In genomic region chr1:229342902-229343587, GRCh38 we compare ENCODE assay signal across 9 cellular contexts. TPM values are rescaled to one million over a fixed set of nuclear protein-coding genes. Genes with fewer than 3 reads are reported as not detected.
DNase-seq lines count a peak whose midpoint lies in the region; ATAC-seq, FAIRE-seq and TF ChIP-seq lines count a peak whose summit lies in the region.
"Had no signal": no experiment of that assay in that cellular context is flagged by ENCODE, and none has a peak within 500 bp of the region (broad histone marks: within the 10 kb centered on the region; RNA-seq: fewer than 3 reads in every experiment).

A gene with protein sequence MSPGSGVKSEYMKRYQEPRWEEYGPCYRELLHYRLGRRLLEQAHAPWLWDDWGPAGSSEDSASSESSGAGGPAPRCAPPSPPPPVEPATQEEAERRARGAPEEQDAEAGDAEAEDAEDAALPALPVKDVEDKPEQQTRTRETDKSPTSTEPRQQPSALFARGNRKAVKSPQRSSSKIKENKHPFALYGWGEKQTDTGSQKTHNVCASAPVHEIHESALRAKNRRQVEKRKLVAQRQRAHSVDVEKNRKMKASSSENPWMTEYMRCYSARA (minus strand): TSS chr1:229343047. CDS start chr1:229342465, 582 bp downstream.

- peak within 1 kb of the TSS; percentile 72 for H3K9ac ChIP-seq in SK-N-SH

- H3K4me1 ChIP-seq in SK-N-SH (ENCODE audit: control insufficient read depth in 1 of 2, insufficient read depth in 2 of 2, low read depth in 1 of 2, low read length in 1 of 2) (peaks cover 5 to 12% of the 10 kb centered on the region in 2 experiments; a peak in 3 of 4 replicates), right atrium auricular region (peaks cover 0 to 17% of the 10 kb centered on the region in 2 donors), psoas muscle (peaks cover 8% of the 10 kb centered on the region)

- H3K27me3 ChIP-seq in SK-N-SH (ENCODE audit: insufficient read depth), result peaks cover 8% of the 10 kb centered on the region; the same call in 1 of the 2 replicates
- no peaks in the 10 kb centered on the region for H3K27me3 ChIP-seq in right atrium auricular region
- H3K27me3 ChIP-seq in psoas muscle (ENCODE audit: insufficient read depth in 3 of 3, low read length in 2 of 3), result no peaks in the 10 kb centered on the region

- CTCF ChIA-PET in SK-N-SH (lab: Yijun Ruan, JAX), result interaction anchor here (1.0 kb wide), 1 partner anchor 45 kb away, joined by 4 read pairs; no protein-coding TSS in a partner anchor

- DNase-seq in D721Med (ENCODE audit: insufficient read length, low spot score) (peak; percentile 47), SK-N-SH (no peak), amygdala (lab: John Stamatoyannopoulos, UW) (peak in 43 of 56 donors; percentile 19 to 81 (median 64)), right atrium auricular region (ENCODE audit: low spot score) (no peak), psoas muscle (peak; percentile 54 to 70), NCI-H526 treated with DMSO at 0.1 percent for 48 hours (lab: John Stamatoyannopoulos, UW) (no peak)

- H3K9me3 ChIP-seq in SK-N-SH (no peaks in the 10 kb centered on the region), right atrium auricular region (no peaks in the 10 kb centered on the region), psoas muscle (no peaks in the 10 kb centered on the region)

- H3K27ac ChIP-seq in SK-N-SH (ENCODE audit: low read depth in 2 of 2, low read length in 1 of 2), result peak within 1 kb of the TSS; percentile 56 to 86; a peak in 3 of 4 replicates
- H3K27ac ChIP-seq in right atrium auricular region, result peak within 1 kb of the TSS; percentile 91 to 92
- peak within 1 kb of the TSS; percentile 87 for H3K27ac ChIP-seq in psoas muscle

- intact Hi-C loops in psoas muscle (cut with DNase I), result loop anchor here in 1 of 2 donors (10.0 kb wide), 1 partner anchor 112 kb away; no protein-coding TSS in a partner anchor

- peak within 1 kb of the TSS; percentile 92 for H3K4me2 ChIP-seq in SK-N-SH

- peaks cover 38% of the 10 kb centered on the region for H3K79me2 ChIP-seq in SK-N-SH (ENCODE audit: insufficient read depth)

- no peak for TF ChIP-seq EP300 in SK-N-SH (IDR thresholded peaks at IDR 0.05; ENCODE audit: borderline replicate concordance in 1 of 2, low read depth in 1 of 2, low read length in 1 of 2)

- no peak for FAIRE-seq in D721Med (lab: Jason Lieb, UNC)
- FAIRE-seq: islet of Langerhans had no signal

- H4K20me1 ChIP-seq in SK-N-SH (ENCODE audit: insufficient read depth), result no peaks in the 10 kb centered on the region

- TF ChIP-seq CTCF in D721Med (IDR thresholded peaks at IDR 0.05; ENCODE audit: insufficient read depth, missing control alignments), result no peak
- no peak for TF ChIP-seq CTCF in SK-N-SH (IDR thresholded peaks at IDR 0.05)
- TF ChIP-seq CTCF in right atrium auricular region (IDR thresholded peaks at IDR 0.05), result peak in 1 of 2 donors; percentile 25
- TF ChIP-seq CTCF in psoas muscle (IDR thresholded peaks at IDR 0.05), result no peak

- 16% methylated on average over 5 of the region's 57 CpGs for WGBS in SK-N-SH (ENCODE audit: low lambda C conversion rate)
- WGBS in psoas muscle, 3 donors, result 1 to 3% (median 1%) methylated on average over 42 to 57 of the region's 57 CpGs

- H3K9me2 ChIP-seq in SK-N-SH, result no peaks in the 10 kb centered on the region

- no peak for TF ChIP-seq RAD21 in SK-N-SH (IDR thresholded peaks at IDR 0.05; ENCODE audit: low read length)

- H3K36me3 ChIP-seq in SK-N-SH (replicated peaks in 1 of 2; ENCODE audit: control insufficient read depth in 1 of 2, insufficient read depth in 2 of 2, low read length in 1 of 2), result no peaks in the 10 kb centered on the region
- H3K36me3 ChIP-seq in right atrium auricular region, result no peaks in the 10 kb centered on the region
- H3K36me3 ChIP-seq in psoas muscle (ENCODE audit: insufficient read depth in 1 of 2, low read depth in 1 of 2), result no peaks in the 10 kb centered on the region

- peak within 1 kb of the TSS; percentile 87 for H2AFZ ChIP-seq in SK-N-SH (ENCODE audit: low read depth)

- H3F3A ChIP-seq in SK-N-SH (replicated peaks; ENCODE audit: insufficient read depth), result peaks cover 7% of the 10 kb centered on the region

- H3K4me3 ChIP-seq in SK-N-SH (ENCODE audit: low read depth in 2 of 2, low read length in 1 of 2), result peak within 1 kb of the TSS; percentile 79 to 85
- H3K4me3 ChIP-seq in right atrium auricular region, result peak within 1 kb of the TSS; percentile 89 to 96
- peak within 1 kb of the TSS; percentile 90 for H3K4me3 ChIP-seq in psoas muscle

- ATAC-seq in GM19463 (IDR thresholded peaks at IDR 0.05; ENCODE audit: unreplicated experiment) (peak; percentile 36), HG03558 (IDR thresholded peaks at IDR 0.05; ENCODE audit: extremely low read depth, unreplicated experiment) (peak; percentile 21), psoas muscle (peak; percentile 58 to 81 (median 68))

- POLR2A ChIA-PET in SK-N-SH (lab: Yijun Ruan, JAX), result interaction anchor here (1.7 kb wide), 1 partner anchor 68 kb away, joined by 9 read pairs; no protein-coding TSS in a partner anchor

TF ChIP-seq in SK-N-SH, 30 proteins besides CTCF, POLR2A, EP300 and RAD21 (continues in another document):
- TF ChIP-seq MAX (IDR thresholded peaks at IDR 0.05; ENCODE audit: low read depth) (peak; percentile 16; the same call in 1 of the 2 replicates), RXRA (IDR thresholded peaks at IDR 0.05; ENCODE audit: borderline replicate concordance, low read depth) (no peak), USF2 (IDR thresholded peaks at IDR 0.05; ENCODE audit: borderline replicate concordance, low read depth, low read length) (no peak), TEAD4 (IDR thresholded peaks at IDR 0.05; ENCODE audit: borderline replicate concordance, insufficient read depth) (no peak), MEF2A (IDR thresholded peaks at IDR 0.05; ENCODE audit: borderline replicate concordance, low read depth) (no peak), FOSL2 (IDR thresholded peaks at IDR 0.05; ENCODE audit: borderline replicate concordance, low read depth) (no peak), FOXJ3 (CRISPR knock-in tag; IDR thresholded peaks at IDR 0.05) (no peak), NRF1 (IDR thresholded peaks at IDR 0.05; ENCODE audit: low read depth, low read length) (no peak), ZBTB33 (IDR thresholded peaks at IDR 0.05; ENCODE audit: borderline replicate concordance, low read depth) (no peak), MXI1 (IDR thresholded peaks at IDR 0.05; ENCODE audit: low read depth, low read length) (no peak), IRF3 (IDR thresholded peaks at IDR 0.05; ENCODE audit: low read depth, low read length) (no peak)
- TF ChIP-seq, protein P1, sequence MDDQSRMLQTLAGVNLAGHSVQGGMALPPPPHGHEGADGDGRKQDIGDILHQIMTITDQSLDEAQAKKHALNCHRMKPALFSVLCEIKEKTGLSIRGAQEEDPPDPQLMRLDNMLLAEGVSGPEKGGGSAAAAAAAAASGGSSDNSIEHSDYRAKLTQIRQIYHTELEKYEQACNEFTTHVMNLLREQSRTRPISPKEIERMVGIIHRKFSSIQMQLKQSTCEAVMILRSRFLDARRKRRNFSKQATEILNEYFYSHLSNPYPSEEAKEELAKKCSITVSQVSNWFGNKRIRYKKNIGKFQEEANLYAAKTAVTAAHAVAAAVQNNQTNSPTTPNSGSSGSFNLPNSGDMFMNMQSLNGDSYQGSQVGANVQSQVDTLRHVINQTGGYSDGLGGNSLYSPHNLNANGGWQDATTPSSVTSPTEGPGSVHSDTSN (IDR thresholded peaks at IDR 0.05), result no peak

RNA-seq across cellular contexts. Expression of the gene that starts here (rescaled TPM):
- polyA plus RNA-seq in SK-N-SH (2012; rRNA removed) (1.8 and 2.2 TPM in 2 replicates), psoas muscle (1 to 10 TPM in 1 of 3 donors, under 1 TPM in 2; 0.53 to 1.2 (median 0.70) TPM)
- polyA plus RNA-seq in SK-N-SH (2012; cell fraction: cytosol; rRNA removed), result 3.2 and 3.7 TPM in 2 replicates
- 1.4 and 2.3 TPM in 2 replicates for polyA plus RNA-seq in SK-N-SH (2012; cell fraction: nucleus; rRNA removed)
- total RNA-seq in right atrium auricular region (1 to 10 TPM; 2.6 to 2.7 TPM), psoas muscle (1 to 10 TPM in 3 of 4 donors, under 1 TPM in 1; 0.85 to 2.2 (median 1.6) TPM)

Comparison
In these comparisons a context has a peak if more than half of its experiments do, and no peak if none do; other contexts are left out.
1. DNase-seq: peak in D721Med (single experiment), amygdala (43 of 56) and psoas muscle (2 of 2); none in SK-N-SH (single experiment), right atrium auricular region (single experiment) and NCI-H526 treated with DMSO at 0.1 percent for 48 hours (single experiment).
2. Peak in every context shown above with its lines, with median percentiles within 50 percentile points of each other: ATAC-seq, H3K27ac ChIP-seq and H3K4me3 ChIP-seq.